In the genomic region with DNA sequence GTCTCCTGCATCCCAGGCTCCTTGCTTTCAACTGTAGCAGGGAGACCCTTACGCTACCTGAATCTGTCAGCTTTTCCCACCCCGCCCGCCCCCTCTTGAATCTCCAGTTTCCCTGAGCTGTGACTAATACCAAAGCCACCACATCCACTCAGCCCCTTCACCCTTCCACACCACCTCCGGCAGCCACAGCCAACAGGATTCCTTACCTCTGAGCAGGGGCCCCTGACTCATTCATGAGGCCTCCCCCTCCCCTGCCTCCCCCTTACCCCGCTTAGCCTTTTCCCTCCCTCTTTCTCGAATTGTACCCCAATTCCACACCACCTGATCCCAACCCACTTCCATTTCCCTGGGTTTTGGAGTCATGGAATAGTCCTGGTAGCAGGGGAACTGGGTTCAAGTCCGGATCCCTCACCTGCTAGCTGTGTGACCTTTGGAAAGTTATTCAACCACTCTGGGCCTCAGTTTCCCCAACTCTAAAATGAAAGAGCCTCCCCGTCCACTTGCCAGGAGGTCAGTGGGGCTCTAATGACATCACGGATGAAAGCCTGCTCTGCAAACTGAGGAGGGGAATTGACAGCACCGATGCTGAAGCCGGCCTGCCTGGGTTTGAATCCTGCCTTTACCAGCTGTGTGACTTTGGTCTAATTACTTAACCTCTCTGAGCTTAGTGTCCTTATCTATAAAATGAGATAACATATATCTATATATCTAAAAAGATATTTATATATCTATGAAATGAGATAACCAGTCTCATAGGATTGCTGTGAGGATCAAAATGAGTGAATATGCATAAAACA, we compare ENCODE assay signal across 1 cellular context.
A peak's percentile ranks its signal among the peaks of the same experiment; 100 is the strongest.
TF ChIP-seq lines count a peak whose summit lies in the region.

No MANE protein-coding gene starts in this region.

TF ChIP-seq in A549, 52 proteins besides CTCF, POLR2A, EP300 and RAD21:
- TF ChIP-seq HOXB13 (CRISPR knock-in tag; IDR thresholded peaks at IDR 0.05; ENCODE audit: low read depth) (no peak), HOXA7 (CRISPR knock-in tag; IDR thresholded peaks at IDR 0.05) (no peak), ZFP36 (IDR thresholded peaks at IDR 0.05; ENCODE audit: borderline replicate concordance, partially characterized antibody) (peak; percentile 39), CEBPB (IDR thresholded peaks at IDR 0.05) (no peak)
- TF ChIP-seq, protein P1, sequence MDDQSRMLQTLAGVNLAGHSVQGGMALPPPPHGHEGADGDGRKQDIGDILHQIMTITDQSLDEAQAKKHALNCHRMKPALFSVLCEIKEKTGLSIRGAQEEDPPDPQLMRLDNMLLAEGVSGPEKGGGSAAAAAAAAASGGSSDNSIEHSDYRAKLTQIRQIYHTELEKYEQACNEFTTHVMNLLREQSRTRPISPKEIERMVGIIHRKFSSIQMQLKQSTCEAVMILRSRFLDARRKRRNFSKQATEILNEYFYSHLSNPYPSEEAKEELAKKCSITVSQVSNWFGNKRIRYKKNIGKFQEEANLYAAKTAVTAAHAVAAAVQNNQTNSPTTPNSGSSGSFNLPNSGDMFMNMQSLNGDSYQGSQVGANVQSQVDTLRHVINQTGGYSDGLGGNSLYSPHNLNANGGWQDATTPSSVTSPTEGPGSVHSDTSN (IDR thresholded peaks at IDR 0.05) = no peak
- TF ChIP-seq, protein P2, sequence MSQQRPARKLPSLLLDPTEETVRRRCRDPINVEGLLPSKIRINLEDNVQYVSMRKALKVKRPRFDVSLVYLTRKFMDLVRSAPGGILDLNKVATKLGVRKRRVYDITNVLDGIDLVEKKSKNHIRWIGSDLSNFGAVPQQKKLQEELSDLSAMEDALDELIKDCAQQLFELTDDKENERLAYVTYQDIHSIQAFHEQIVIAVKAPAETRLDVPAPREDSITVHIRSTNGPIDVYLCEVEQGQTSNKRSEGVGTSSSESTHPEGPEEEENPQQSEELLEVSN (IDR thresholded peaks at IDR 0.05; ENCODE audit: borderline replicate concordance, low read depth) = no peak
TF ChIP-seq in A549: peak in this region for 1.
